In the genomic region with DNA sequence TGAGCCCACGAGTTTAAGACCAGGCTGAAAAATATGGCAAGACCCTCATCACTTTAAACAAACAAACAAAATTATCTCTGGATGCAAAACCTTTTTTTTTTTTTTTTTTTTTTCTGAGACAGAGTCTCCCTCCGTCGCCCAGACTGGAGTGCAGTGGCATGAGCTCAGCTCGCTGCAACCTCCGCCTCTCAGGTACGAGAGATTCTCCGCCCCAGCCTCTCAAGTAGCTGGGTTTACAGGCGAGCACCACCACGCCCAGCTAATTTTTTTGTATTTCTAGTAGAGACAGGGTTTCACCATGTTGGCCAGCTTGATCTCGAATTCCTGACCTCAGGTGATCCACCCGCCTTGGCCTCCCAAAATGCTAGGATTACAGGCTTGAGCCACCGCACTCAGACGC, we compare ENCODE assay signal across 2 cellular contexts. TPM values are rescaled to one million over a fixed set of nuclear protein-coding genes. Genes with fewer than 3 reads are reported as not detected.
"Had no signal": no experiment of that assay in that cellular context is flagged by ENCODE, and none has a peak within 500 bp of the region (broad histone marks: within the 10 kb centered on the region; RNA-seq: fewer than 3 reads in every experiment).

No MANE protein-coding gene starts in this region.

RNA-seq across cellular contexts. Expression of gene CBR3, which starts 4.9 kb away (rescaled TPM):
- total RNA-seq: progenitor cell of endocrine pancreas had no signal
- polyA plus RNA-seq: neural cell had no signal
